In the genomic region with DNA sequence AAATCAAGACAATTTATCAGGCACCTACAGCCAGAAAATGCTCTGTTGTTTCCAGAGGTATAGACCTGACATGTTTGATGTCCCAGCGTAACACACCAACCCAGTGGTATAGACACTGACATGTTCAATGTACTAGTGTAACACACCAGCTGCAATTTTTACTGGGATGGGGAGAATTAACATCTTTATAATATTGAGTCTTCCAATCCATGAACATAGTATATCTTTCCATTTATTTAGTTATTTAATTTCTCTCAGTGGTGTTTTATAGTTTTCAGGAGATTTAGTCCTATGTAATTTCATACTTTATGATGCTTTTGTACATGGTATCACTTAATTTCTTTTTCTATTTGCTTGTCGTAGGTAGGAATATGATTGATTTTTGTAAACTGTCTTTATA, we compare ENCODE assay signal across 28 cellular contexts.
"Had no signal": no experiment of that assay in that cellular context is flagged by ENCODE, and none has a peak within 500 bp of the region (broad histone marks: within the 10 kb centered on the region; RNA-seq: fewer than 3 reads in every experiment).

No MANE protein-coding gene starts in this region.

- H3K27ac ChIP-seq: stomach, suprapubic skin, testis, thoracic aorta, thyroid gland, tibial artery, tibial nerve, transverse colon, upper lobe of left lung, upper lobe of right lung, uterus, vagina had no signal

- H3K4me1 ChIP-seq: testis, tibial nerve, transverse colon, upper lobe of right lung, uterus had no signal

- H3K4me3 Mint-ChIP-seq: stimulated activated effector memory CD8-positive, alpha-beta T cell treated with anti-CD3 and anti-CD28 coated beads, Interleukin-12 subunit alpha, Interleukin-12 subunit beta, amount 100 ng/mL, for 72 hours; stimulated activated memory B cell treated with anti-CD40 and anti-IgM and Interleukin-4, amounts not matched to agents 10 μg/mL and 1 μg/mL and 100 μg/mL, for 72 hours; stimulated activated naive B cell treated with anti-CD40 and anti-IgM and Interleukin-4, amounts not matched to agents 10 μg/mL and 1 μg/mL and 100 μg/mL, for 72 hours; stimulated activated naive CD8-positive, alpha-beta T cell treated with anti-CD3 and anti-CD28 coated beads, Interleukin-15, amount 100 ng/mL, for 72 hours; stimulated activated naive CD8-positive, alpha-beta T cell treated with anti-CD3 and anti-CD28 coated beads, Interleukin-15, Interleukin-2, amounts not matched to agents 100 ng/mL and 50 ng/mL, for 24 hours; type B pancreatic cell had no signal

- H3K27me3 ChIP-seq: testis, thyroid gland, upper lobe of left lung, upper lobe of right lung, uterus, vagina had no signal

- DNase-seq: stimulated activated CD4-positive, alpha-beta T cell treated with anti-CD3 and anti-CD28 coated beads, Interleukin-2, amount 100 ng/mL, for 48 hours; stimulated activated CD4-positive, alpha-beta T cell treated with anti-CD3 and anti-CD28 coated beads, Interleukin-4, amount 100 ng/mL, for 1 hour; stimulated activated CD4-positive, alpha-beta T cell treated with anti-CD3 and anti-CD28 coated beads, Interleukin-4, amount 100 ng/mL, for 24 hours; stimulated activated CD4-positive, alpha-beta T cell treated with anti-CD3 and anti-CD28 coated beads, Interleukin-4, amount 100 ng/mL, for 4 hours; stimulated activated CD8-positive, alpha-beta memory T cell treated with anti-CD3 and anti-CD28 coated beads, Interleukin-4, amount 100 ng/mL, for 48 hours; stimulated activated naive B cell treated with anti-CD40 and anti-IgM and Interleukin-4, amounts not matched to agents 10 μg/mL and 1 μg/mL and 100 μg/mL, for 72 hours; stimulated activated naive CD4-positive, alpha-beta T cell; stimulated activated naive CD4-positive, alpha-beta T cell treated with Interleukin-2 at 50 U/mL for 16 hours; stimulated activated naive CD8-positive, alpha-beta T cell treated with anti-CD3 and anti-CD28 coated beads, Interleukin-15, amount 100 ng/mL, for 72 hours; stimulated activated naive CD8-positive, alpha-beta T cell treated with anti-CD3 and anti-CD28 coated beads, Interleukin-15, Interleukin-2, amounts not matched to agents 100 U/mL and 50 U/mL, for 24 hours; stomach; substantia nigra; testis; thyroid gland; tibial artery; transverse colon; trophoblast cell; upper lobe of left lung; upper lobe of right lung; uterus had no signal

- H3K9me3 ChIP-seq: suprapubic skin, testis, thyroid gland, transverse colon, upper lobe of right lung, uterus had no signal

- H3K27ac Mint-ChIP-seq: stimulated activated effector memory CD8-positive, alpha-beta T cell treated with anti-CD3 and anti-CD28 coated beads, Interleukin-12 subunit alpha, Interleukin-12 subunit beta, amount 100 ng/mL, for 72 hours; stimulated activated memory B cell treated with anti-CD40 and anti-IgM and Interleukin-4, amounts not matched to agents 10 μg/mL and 1 μg/mL and 100 μg/mL, for 72 hours; stimulated activated naive B cell treated with anti-CD40 and anti-IgM and Interleukin-4, amounts not matched to agents 10 μg/mL and 1 μg/mL and 100 μg/mL, for 72 hours; stimulated activated naive CD8-positive, alpha-beta T cell treated with anti-CD3 and anti-CD28 coated beads, Interleukin-15, amount 100 ng/mL, for 72 hours; stimulated activated naive CD8-positive, alpha-beta T cell treated with anti-CD3 and anti-CD28 coated beads, Interleukin-15, Interleukin-2, amounts not matched to agents 100 ng/mL and 50 ng/mL, for 24 hours; type B pancreatic cell had no signal

- H3K36me3 Mint-ChIP-seq: stimulated activated effector memory CD8-positive, alpha-beta T cell treated with anti-CD3 and anti-CD28 coated beads, Interleukin-12 subunit alpha, Interleukin-12 subunit beta, amount 100 ng/mL, for 72 hours; stimulated activated memory B cell treated with anti-CD40 and anti-IgM and Interleukin-4, amounts not matched to agents 10 μg/mL and 1 μg/mL and 100 μg/mL, for 72 hours had no signal

- H3K4me1 Mint-ChIP-seq: stimulated activated effector memory CD8-positive, alpha-beta T cell treated with anti-CD3 and anti-CD28 coated beads, Interleukin-12 subunit alpha, Interleukin-12 subunit beta, amount 100 ng/mL, for 72 hours; stimulated activated memory B cell treated with anti-CD40 and anti-IgM and Interleukin-4, amounts not matched to agents 10 μg/mL and 1 μg/mL and 100 μg/mL, for 72 hours; stimulated activated naive B cell treated with anti-CD40 and anti-IgM and Interleukin-4, amounts not matched to agents 10 μg/mL and 1 μg/mL and 100 μg/mL, for 72 hours; stimulated activated naive CD8-positive, alpha-beta T cell treated with anti-CD3 and anti-CD28 coated beads, Interleukin-15, amount 100 ng/mL, for 72 hours had no signal

- H3K4me3 ChIP-seq: stomach, suprapubic skin, testis, thoracic aorta, thyroid gland, tibial artery, tibial nerve, transverse colon, upper lobe of left lung, upper lobe of right lung, uterus, vagina had no signal

- ATAC-seq: stimulated activated effector memory CD8-positive, alpha-beta T cell treated with anti-CD3 and anti-CD28 coated beads, Interleukin-12 subunit alpha, Interleukin-12 subunit beta, amount 100 ng/mL, for 72 hours; stimulated activated memory B cell treated with anti-CD40 and anti-IgM and Interleukin-4, amounts not matched to agents 10 μg/mL and 1 μg/mL and 100 μg/mL, for 72 hours; stimulated activated naive CD8-positive, alpha-beta T cell treated with anti-CD3 and anti-CD28 coated beads, Interleukin-15, amount 100 ng/mL, for 72 hours; stimulated activated naive CD8-positive, alpha-beta T cell treated with anti-CD3 and anti-CD28 coated beads, Interleukin-15, Interleukin-2, amounts not matched to agents 100 U/mL and 50 U/mL, for 24 hours; upper lobe of right lung had no signal

- H3K27me3 Mint-ChIP-seq: type B pancreatic cell had no signal

- H3K36me3 ChIP-seq: stomach, suprapubic skin, thoracic aorta, thyroid gland, tibial artery, tibial nerve, transverse colon, upper lobe of left lung, upper lobe of right lung, uterus, vagina had no signal
